In genomic region chr1:38047603-38048146, GRCh38 we compare ENCODE assay signal across 8 cellular contexts.
DNase-seq lines count a peak whose midpoint lies in the region; ATAC-seq lines count a peak whose summit lies in the region.

No MANE protein-coding gene starts in this region.

- H3K4me1 Mint-ChIP-seq in T-helper 2 cell treated with Interferon-gamma antibody and Interleukin-4, amounts not matched to agents 5 μg/mL and 100 μg/mL, for 36 hours (ENCODE audit: low read depth): peaks cover 7% of the 10 kb centered on the region

- no peaks in the 10 kb centered on the region for H3K9me3 Mint-ChIP-seq in T-helper 2 cell treated with Interferon-gamma antibody and Interleukin-4, amounts not matched to agents 5 μg/mL and 100 μg/mL, for 36 hours

- DNase-seq in T-helper 2 cell treated with Interferon-gamma antibody and Interleukin-4, amounts not matched to agents 5 μg/mL and 100 μg/mL, for 36 hours (ENCODE audit: low spot score): no peak
- DNase-seq in T-helper 2 cell (no peak), adipocyte (ENCODE audit: low read depth) (peak; percentile 49), islet precursor cell (peak; percentile 87), CD1c-positive myeloid dendritic cell (ENCODE audit: extremely low spot score) (no peak), germinal center (ENCODE audit: low spot score) (no peak)

- H3K36me3 ChIP-seq in adipocyte (ENCODE audit: control insufficient read depth, insufficient read depth, low read length, severe bottlenecking) (no peaks in the 10 kb centered on the region), subcutaneous abdominal adipose tissue (ENCODE audit: control insufficient read depth in 5 of 5, insufficient read depth in 5 of 5, low read length in 5 of 5) (no peaks in the 10 kb centered on the region)

- ATAC-seq in GM18858 (IDR thresholded peaks at IDR 0.05; ENCODE audit: unreplicated experiment): no peak

- H3K9me3 ChIP-seq in adipocyte (ENCODE audit: control insufficient read depth, low read length) (no peaks in the 10 kb centered on the region), subcutaneous abdominal adipose tissue (ENCODE audit: control insufficient read depth in 5 of 5, low read length in 5 of 5) (no peaks in the 10 kb centered on the region)

- H3K9ac ChIP-seq in adipocyte (ENCODE audit: low read length) (no peak overlapping the region), subcutaneous abdominal adipose tissue (ENCODE audit: low read length in 5 of 5) (peak overlapping the region in 2 of 5 donors; percentile 35 to 48)

- H3K27ac Mint-ChIP-seq in T-helper 2 cell treated with Interferon-gamma antibody and Interleukin-4, amounts not matched to agents 5 μg/mL and 100 μg/mL, for 36 hours: peak overlapping the region; percentile 36

- peaks cover 39% of the 10 kb centered on the region for H3K27me3 Mint-ChIP-seq in T-helper 2 cell treated with Interferon-gamma antibody and Interleukin-4, amounts not matched to agents 5 μg/mL and 100 μg/mL, for 36 hours (ENCODE audit: low read depth)

- peaks cover 53% of the 10 kb centered on the region for H3K27me3 ChIP-seq in adipocyte (replicated peaks; ENCODE audit: control insufficient read depth, insufficient read depth, low read length)
- H3K27me3 ChIP-seq in subcutaneous abdominal adipose tissue (ENCODE audit: control insufficient read depth in 5 of 5, insufficient read depth in 4 of 5, low read length in 5 of 5): peaks cover 27 to 54% (median 42%) of the 10 kb centered on the region in 5 donors

- no peak overlapping the region for H3K27ac ChIP-seq in subcutaneous abdominal adipose tissue (ENCODE audit: low read depth, low read length)

- peak overlapping the region; percentile 67 for H3K4me3 Mint-ChIP-seq in T-helper 2 cell treated with Interferon-gamma antibody and Interleukin-4, amounts not matched to agents 5 μg/mL and 100 μg/mL, for 36 hours

- H3K4me3 ChIP-seq in adipocyte (ENCODE audit: low read length): peak overlapping the region; percentile 73
- peak overlapping the region in 4 of 5 donors; percentile 57 to 73 (median 70) for H3K4me3 ChIP-seq in subcutaneous abdominal adipose tissue (ENCODE audit: low read depth in 1 of 5, low read length in 5 of 5)

- peaks cover 10% of the 10 kb centered on the region for H3K4me1 ChIP-seq in adipocyte (ENCODE audit: control insufficient read depth, insufficient read depth, low read length)
- H3K4me1 ChIP-seq in subcutaneous abdominal adipose tissue (ENCODE audit: control insufficient read depth in 5 of 5, insufficient read depth in 5 of 5, low read length in 5 of 5): peaks cover 0 to 29% (median 22%) of the 10 kb centered on the region in 5 donors

- no peaks in the 10 kb centered on the region for H3K36me3 Mint-ChIP-seq in T-helper 2 cell treated with Interferon-gamma antibody and Interleukin-4, amounts not matched to agents 5 μg/mL and 100 μg/mL, for 36 hours (ENCODE audit: low read depth)

Comparison
In these comparisons a context has a peak if more than half of its experiments do, and no peak if none do; other contexts are left out.
1. DNase-seq: peak in adipocyte (single experiment) and islet precursor cell (single experiment); none in T-helper 2 cell treated with Interferon-gamma antibody and Interleukin-4, amounts not matched to agents 5 μg/mL and 100 μg/mL, for 36 hours (single experiment), T-helper 2 cell (0 of 5), CD1c-positive myeloid dendritic cell (single experiment) and germinal center (single experiment).